In genomic region chr10:63707254-63707910, GRCh38 we compare ENCODE assay signal across 8 cellular contexts.
DNase-seq lines count a peak whose midpoint lies in the region; ATAC-seq, FAIRE-seq and TF ChIP-seq lines count a peak whose summit lies in the region.

No MANE protein-coding gene starts in this region.

- H3K9me3 ChIP-seq in duodenal mucosa (ENCODE audit: control insufficient read depth in 1 of 2, low read length in 2 of 2) = no peaks in the 10 kb centered on the region
- H3K9me3 ChIP-seq in ovary = no peaks in the 10 kb centered on the region

- intact Hi-C loops in ovary (cut with DNase I) = loop anchor here in 1 of 4 donors (5.0 kb wide), 1 partner anchor 75 kb away; no protein-coding TSS in a partner anchor

- TF ChIP-seq EP300 in ovary (IDR thresholded peaks at IDR 0.05) = peak; percentile 91

- 14 to 29% (median 25%) methylated on average over 1 of the region's 1 CpG for WGBS in ovary, 3 donors

- H3K9ac ChIP-seq in duodenal mucosa (ENCODE audit: low read depth in 1 of 2, low read length in 2 of 2) = no peak overlapping the region

- H3K36me3 ChIP-seq in duodenal mucosa (ENCODE audit: control insufficient read depth in 1 of 2, insufficient read depth in 2 of 2, low read length in 2 of 2) (no peaks in the 10 kb centered on the region), ovary (no peaks in the 10 kb centered on the region)

- FAIRE-seq in RCC 7860 (lab: Jason Lieb, UNC) = peak; percentile 98

- H3K27me3 ChIP-seq in duodenal mucosa (ENCODE audit: control insufficient read depth in 1 of 2, insufficient read depth in 2 of 2, low read length in 2 of 2) = no peaks in the 10 kb centered on the region
- no peaks in the 10 kb centered on the region for H3K27me3 ChIP-seq in ovary

- H3K27ac ChIP-seq in duodenal mucosa (ENCODE audit: low read depth, low read length) (peak overlapping the region; percentile 55), ovary (no peak overlapping the region)

- H3K4me3 ChIP-seq in AG09309 (ENCODE audit: control insufficient read depth, low read depth, low read length) (no peak overlapping the region), duodenal mucosa (ENCODE audit: low read depth in 1 of 2, low read length in 2 of 2) (no peak overlapping the region), ovary (no peak overlapping the region)

- ATAC-seq in GM18868 (IDR thresholded peaks at IDR 0.05; ENCODE audit: unreplicated experiment) (peak; percentile 87), HG03159 (IDR thresholded peaks at IDR 0.05; ENCODE audit: unreplicated experiment) (peak; percentile 84)

- TF ChIP-seq POLR2A in ovary (IDR thresholded peaks at IDR 0.05) = no peak

- peak; percentile 98 for DNase-seq in AG09309 (ENCODE audit: low read depth)
- DNase-seq in RCC 7860 (ENCODE audit: low spot score) = peak; percentile 98
- DNase-seq in ovary = peak in 1 of 5 donors; percentile 42
- DNase-seq in NCI-H146 treated with DMSO at 0.1 percent for 48 hours (lab: John Stamatoyannopoulos, UW; ENCODE audit: unreplicated experiment) = no peak
- DNase-seq in HuH-7.5 (ENCODE audit: low spot score) = no peak

- TF ChIP-seq CTCF in AG09309 (IDR thresholded peaks at IDR 0.05; ENCODE audit: control insufficient read depth, insufficient read depth, low read depth, low read length, missing control alignments) (no peak), ovary (IDR thresholded peaks at IDR 0.05) (no peak)

- H3K4me1 ChIP-seq in duodenal mucosa (ENCODE audit: control insufficient read depth in 1 of 2, insufficient read depth in 2 of 2, low read length in 2 of 2) = peaks cover 34 to 46% of the 10 kb centered on the region in 2 donors
- H3K4me1 ChIP-seq in ovary (ENCODE audit: insufficient read depth) = peaks cover 5% of the 10 kb centered on the region

Comparison
In these comparisons a context has a peak if more than half of its experiments do, and no peak if none do; other contexts are left out.
1. DNase-seq: peak in AG09309 (single experiment) and RCC 7860 (single experiment); none in NCI-H146 treated with DMSO at 0.1 percent for 48 hours (single experiment) and HuH-7.5 (single experiment).